Comparison of ENCODE assay signal across 14 cellular contexts in the genomic region with DNA sequence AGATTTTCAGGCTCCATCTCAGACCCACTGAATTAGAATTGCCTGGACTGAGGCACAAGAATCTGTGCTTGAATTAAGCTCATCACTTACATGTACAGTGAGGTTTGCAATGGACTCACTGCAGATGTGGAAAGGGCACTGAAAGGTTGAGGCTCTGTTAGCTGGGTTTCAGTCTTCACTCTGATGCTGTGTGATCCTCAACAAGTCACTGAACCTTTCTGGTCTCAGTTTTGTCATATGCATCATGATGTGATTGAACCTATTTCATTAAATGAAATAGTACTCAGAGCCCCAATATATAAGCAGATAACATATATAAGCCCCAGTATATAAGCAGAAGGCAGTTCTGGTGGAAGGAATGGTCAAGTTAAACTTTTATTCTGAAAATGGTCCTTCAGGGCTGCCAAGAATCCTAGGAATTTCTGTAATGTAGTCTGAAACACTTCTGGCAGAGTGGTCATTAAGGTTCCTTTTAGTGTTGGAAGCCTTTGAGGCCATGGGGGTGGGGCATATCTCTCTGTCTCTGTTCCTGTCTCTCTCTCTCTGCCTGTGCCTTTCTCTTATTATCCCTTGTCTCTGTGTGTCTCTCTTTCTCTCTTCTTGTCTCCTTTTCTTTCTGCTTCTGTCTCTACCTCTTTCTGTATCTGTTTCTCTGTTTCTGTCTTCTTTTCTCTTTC.
A peak's percentile ranks its signal among the peaks of the same experiment; 100 is the strongest.
DNase-seq lines count a peak whose midpoint lies in the region; ATAC-seq, FAIRE-seq and TF ChIP-seq lines count a peak whose summit lies in the region.
"Had no signal": no experiment of that assay in that cellular context is flagged by ENCODE, and none has a peak within 500 bp of the region (broad histone marks: within the 10 kb centered on the region; RNA-seq: fewer than 3 reads in every experiment).

No MANE protein-coding gene starts in this region.

- FAIRE-seq in K562 (lab: Jason Lieb, UNC), result no peak
- FAIRE-seq: colon had no signal

- H3K27ac ChIP-seq in K562 (ENCODE audit: extremely low read depth, low read depth, low read length) (no peak overlapping the region), left lung (no peak overlapping the region), upper lobe of right lung (no peak overlapping the region)
- H3K27ac ChIP-seq: stomach had no signal

- no peak for TF ChIP-seq POLR2A in K562 (conservative IDR thresholded peaks at IDR 0.05)

- H4K20me1 ChIP-seq in K562 (replicated peaks; ENCODE audit: control insufficient read depth, insufficient read depth, low read length), result peaks cover 4% of the 10 kb centered on the region; the same call in 1 of the 2 replicates

- ATAC-seq in K562, result no peak
- ATAC-seq in left lung, result peak; percentile 92
- ATAC-seq in upper lobe of right lung, result peak; percentile 88
- ATAC-seq in GM21825 (IDR thresholded peaks at IDR 0.05; ENCODE audit: unreplicated experiment), result no peak
- no peak for ATAC-seq in GM18909 (IDR thresholded peaks at IDR 0.05; ENCODE audit: poor library complexity, unreplicated experiment)
- ATAC-seq: sciatic nerve had no signal

- no peak for TF ChIP-seq EP300 in K562 (IDR thresholded peaks at IDR 0.05; ENCODE audit: low read length)

- H3K27me3 ChIP-seq in K562 (ENCODE audit: control insufficient read depth in 2 of 2, insufficient read depth in 2 of 2, low read length in 2 of 2), result no peaks in the 10 kb centered on the region
- H3K27me3 ChIP-seq in left lung, result no peaks in the 10 kb centered on the region
- H3K27me3 ChIP-seq in upper lobe of right lung, result no peaks in the 10 kb centered on the region
- H3K27me3 ChIP-seq: stomach had no signal

- H3K4me3 ChIP-seq in K562 (no peak overlapping the region), left lung (no peak overlapping the region), upper lobe of right lung (no peak overlapping the region)
- H3K4me3 ChIP-seq: stomach had no signal

- BruUV-seq in K562 (replicated peaks; lab: Mats Ljungman, UMichigan), result no TSS peak

- H3K4me2 ChIP-seq in K562 (ENCODE audit: insufficient read depth, low read length), result no peak overlapping the region

- H3K79me2 ChIP-seq in K562 (ENCODE audit: control insufficient read depth, insufficient read depth, low read length), result no peaks in the 10 kb centered on the region

- no peak overlapping the region for H3K9ac ChIP-seq in K562 (ENCODE audit: insufficient read depth in 1 of 2, low read depth in 2 of 2, low read length in 2 of 2)

- no peak for TF ChIP-seq RAD21 in K562 (CRISPR knock-in tag; conservative IDR thresholded peaks at IDR 0.05 in 1 of 2, IDR thresholded peaks at IDR 0.05 in 1 of 2)

- no peaks in the 10 kb centered on the region for H3K36me3 Mint-ChIP-seq in HFFc6 (ENCODE audit: low read depth)
- no peaks in the 10 kb centered on the region for H3K36me3 Mint-ChIP-seq in activated T-helper 2 cell treated with anti-CD3 and anti-CD28 coated beads, Interferon-gamma antibody, Interleukin-2, Interleukin-4, amounts not matched to agents 10 μg/mL and 5 μg/mL and 100 μg/mL, durations not matched to agents 14 hours and 24 hours and 36 hours (ENCODE audit: low read depth)
- H3K36me3 Mint-ChIP-seq: activated naive CD4-positive, alpha-beta T cell treated with anti-CD3 and anti-CD28 coated beads, Interleukin-2, amount 10 ng/mL, durations not matched to agents 7 days and 5 days had no signal

- CTCF ChIA-PET in K562 (lab: Yijun Ruan, JAX; ENCODE audit: low intra/inter-chr PET ratio), result no interaction called here

- no peaks in the 10 kb centered on the region; a peak in 1 of 5 replicates for H3K4me1 ChIP-seq in K562 (replicated peaks in 1 of 2; ENCODE audit: control insufficient read depth in 2 of 2, insufficient read depth in 2 of 2, low read length in 2 of 2)
- no peaks in the 10 kb centered on the region for H3K4me1 ChIP-seq in left lung
- peaks cover 14% of the 10 kb centered on the region for H3K4me1 ChIP-seq in upper lobe of right lung
- H3K4me1 ChIP-seq: stomach had no signal

- TF ChIP-seq CTCF in HFFc6 (IDR thresholded peaks at IDR 0.05) (no peak), K562 (IDR thresholded peaks at IDR 0.05 in 2 of 3, conservative IDR thresholded peaks at IDR 0.05 in 1 of 3; ENCODE audit: insufficient read depth in 2 of 3, low read depth in 1 of 3, low read length in 3 of 3) (no peak), left lung (IDR thresholded peaks at IDR 0.05) (no peak), upper lobe of right lung (IDR thresholded peaks at IDR 0.05) (no peak)

- H3K36me3 ChIP-seq in K562 (ENCODE audit: control insufficient read depth, insufficient read depth, low read length), result no peaks in the 10 kb centered on the region
- H3K36me3 ChIP-seq in left lung, result no peaks in the 10 kb centered on the region
- no peaks in the 10 kb centered on the region for H3K36me3 ChIP-seq in upper lobe of right lung
- H3K36me3 ChIP-seq: stomach had no signal

- DNase-seq in HFFc6, result no peak
- no peak for DNase-seq in K562 (ENCODE audit: extremely low read depth in 1 of 4, low spot score in 3 of 4)
- DNase-seq in left lung, result peak in 1 of 2 donors; percentile 32
- no peak for DNase-seq in upper lobe of right lung
- no peak for DNase-seq in activated T-helper 2 cell treated with anti-CD3 and anti-CD28 coated beads, Interferon-gamma antibody, Interleukin-2, Interleukin-4, amounts not matched to agents 10 μg/mL and 5 μg/mL and 100 μg/mL, durations not matched to agents 14 hours and 24 hours and 36 hours (ENCODE audit: low spot score)
- DNase-seq: activated naive CD4-positive, alpha-beta T cell treated with anti-CD3 and anti-CD28 coated beads, Interleukin-2, amount 10 ng/mL, durations not matched to agents 7 days and 5 days; Kasumi-1; NCI-H2029 treated with DMSO at 0.1 percent for 48 hours; NCI-H774; stomach had no signal

- H3K4me3 Mint-ChIP-seq in HFFc6, result no peak overlapping the region
- no peak overlapping the region for H3K4me3 Mint-ChIP-seq in activated T-helper 2 cell treated with anti-CD3 and anti-CD28 coated beads, Interferon-gamma antibody, Interleukin-2, Interleukin-4, amounts not matched to agents 10 μg/mL and 5 μg/mL and 100 μg/mL, durations not matched to agents 14 hours and 24 hours and 36 hours (ENCODE audit: low read depth)
- H3K4me3 Mint-ChIP-seq: activated naive CD4-positive, alpha-beta T cell treated with anti-CD3 and anti-CD28 coated beads, Interleukin-2, amount 10 ng/mL, durations not matched to agents 7 days and 5 days had no signal

- H3K9me1 ChIP-seq in K562 (ENCODE audit: control insufficient read depth, insufficient read depth, low read length), result no peaks in the 10 kb centered on the region

- POLR2A ChIA-PET in K562 (lab: Yijun Ruan, JAX), result interaction anchor here (1.3 kb wide), 1 partner anchor 15 kb away, joined by 3 read pairs; no protein-coding TSS in a partner anchor

- peaks cover 24% of the 10 kb centered on the region; the same call in 1 of the 2 replicates for H3K9me3 Mint-ChIP-seq in HFFc6
- H3K9me3 Mint-ChIP-seq in activated T-helper 2 cell treated with anti-CD3 and anti-CD28 coated beads, Interferon-gamma antibody, Interleukin-2, Interleukin-4, amounts not matched to agents 10 μg/mL and 5 μg/mL and 100 μg/mL, durations not matched to agents 14 hours and 24 hours and 36 hours, result no peaks in the 10 kb centered on the region
- H3K9me3 Mint-ChIP-seq: activated naive CD4-positive, alpha-beta T cell treated with anti-CD3 and anti-CD28 coated beads, Interleukin-2, amount 10 ng/mL, durations not matched to agents 7 days and 5 days had no signal

- H3K9me3 ChIP-seq in K562 (replicated peaks; ENCODE audit: control insufficient read depth, insufficient read depth, low read depth, low read length) (no peaks in the 10 kb centered on the region), left lung (no peaks in the 10 kb centered on the region), upper lobe of right lung (no peaks in the 10 kb centered on the region)
- H3K9me3 ChIP-seq: stomach had no signal

- in situ Hi-C loops in K562 (cut with MboI), result no loop called here

- H2AFZ ChIP-seq in K562 (ENCODE audit: low read depth, low read length), result no peak overlapping the region

- H3K27me3 Mint-ChIP-seq in HFFc6 (ENCODE audit: insufficient read depth), result peaks cover 2% of the 10 kb centered on the region; the same call in 1 of the 2 replicates
- H3K27me3 Mint-ChIP-seq in activated T-helper 2 cell treated with anti-CD3 and anti-CD28 coated beads, Interferon-gamma antibody, Interleukin-2, Interleukin-4, amounts not matched to agents 10 μg/mL and 5 μg/mL and 100 μg/mL, durations not matched to agents 14 hours and 24 hours and 36 hours (ENCODE audit: low read depth), result no peaks in the 10 kb centered on the region

- intact Hi-C loops in K562 (cut with micrococcal nuclease) (no loop called here), left lung (cut with DNase I) (no loop called here), upper lobe of right lung (cut with DNase I) (no loop called here)
- intact Hi-C loops in activated T-helper 2 cell treated with anti-CD3 and anti-CD28 coated beads, Interferon-gamma antibody, Interleukin-2, Interleukin-4, amounts not matched to agents 10 μg/mL and 5 μg/mL and 100 μg/mL, durations not matched to agents 14 hours and 24 hours and 36 hours (cut with micrococcal nuclease), result no loop called here

- peak overlapping the region; percentile 1; the same call in 1 of the 2 replicates for H3K27ac Mint-ChIP-seq in HFFc6
- no peak overlapping the region for H3K27ac Mint-ChIP-seq in activated T-helper 2 cell treated with anti-CD3 and anti-CD28 coated beads, Interferon-gamma antibody, Interleukin-2, Interleukin-4, amounts not matched to agents 10 μg/mL and 5 μg/mL and 100 μg/mL, durations not matched to agents 14 hours and 24 hours and 36 hours
- H3K27ac Mint-ChIP-seq: activated naive CD4-positive, alpha-beta T cell treated with anti-CD3 and anti-CD28 coated beads, Interleukin-2, amount 10 ng/mL, durations not matched to agents 7 days and 5 days had no signal

- peaks cover 27% of the 10 kb centered on the region; the same call in 1 of the 2 replicates for H3K4me1 Mint-ChIP-seq in HFFc6 (ENCODE audit: low read depth)
- H3K4me1 Mint-ChIP-seq in activated T-helper 2 cell treated with anti-CD3 and anti-CD28 coated beads, Interferon-gamma antibody, Interleukin-2, Interleukin-4, amounts not matched to agents 10 μg/mL and 5 μg/mL and 100 μg/mL, durations not matched to agents 14 hours and 24 hours and 36 hours (ENCODE audit: low read depth), result no peaks in the 10 kb centered on the region
- H3K4me1 Mint-ChIP-seq: activated naive CD4-positive, alpha-beta T cell treated with anti-CD3 and anti-CD28 coated beads, Interleukin-2, amount 10 ng/mL, durations not matched to agents 7 days and 5 days had no signal

Comparison
In these comparisons a context has a peak if more than half of its experiments do, and no peak if none do; other contexts are left out.
1. ATAC-seq: peak in left lung (single experiment) and upper lobe of right lung (single experiment); none in K562 (single experiment), GM21825 (single experiment) and GM18909 (single experiment).